1 cellular context compared by ENCODE assay signal in the genomic region with DNA sequence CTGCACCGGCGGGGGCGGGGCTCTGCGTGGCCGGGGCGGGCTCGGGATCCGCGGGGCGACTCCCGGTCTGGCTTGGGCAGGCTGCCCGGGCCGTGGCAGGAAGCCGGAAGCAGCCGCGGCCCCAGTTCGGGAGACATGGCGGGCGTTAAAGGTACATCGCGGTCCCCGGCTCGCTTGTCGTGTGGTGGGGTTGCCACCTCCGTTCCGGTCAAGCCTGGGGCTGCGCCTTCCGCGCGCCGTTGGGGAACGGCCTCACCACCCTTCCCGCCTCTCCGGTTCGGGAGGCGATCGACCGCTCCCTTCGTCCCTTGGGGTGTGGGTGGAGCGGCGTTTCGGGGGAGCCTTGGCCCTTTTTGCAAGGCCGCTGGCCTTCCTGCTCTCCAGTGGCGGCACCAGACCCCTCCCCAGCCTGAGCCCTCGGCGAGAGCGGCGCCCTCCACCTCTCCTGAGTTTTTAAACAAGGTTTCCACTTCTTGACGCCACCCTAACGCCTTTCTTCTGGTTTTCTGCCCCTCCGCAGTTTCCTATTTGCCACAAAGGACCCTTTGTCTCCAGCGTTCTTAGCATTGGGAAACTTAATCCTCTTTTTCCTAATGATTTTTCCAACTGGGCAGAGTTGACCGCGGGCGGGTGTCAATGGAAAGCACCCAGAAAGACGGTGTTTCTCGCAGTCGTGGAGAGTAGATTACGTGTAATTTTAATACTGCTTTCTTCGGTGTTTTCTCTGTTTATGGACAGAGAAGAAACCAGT.
TF ChIP-seq lines count a peak whose summit lies in the region.

A gene with protein sequence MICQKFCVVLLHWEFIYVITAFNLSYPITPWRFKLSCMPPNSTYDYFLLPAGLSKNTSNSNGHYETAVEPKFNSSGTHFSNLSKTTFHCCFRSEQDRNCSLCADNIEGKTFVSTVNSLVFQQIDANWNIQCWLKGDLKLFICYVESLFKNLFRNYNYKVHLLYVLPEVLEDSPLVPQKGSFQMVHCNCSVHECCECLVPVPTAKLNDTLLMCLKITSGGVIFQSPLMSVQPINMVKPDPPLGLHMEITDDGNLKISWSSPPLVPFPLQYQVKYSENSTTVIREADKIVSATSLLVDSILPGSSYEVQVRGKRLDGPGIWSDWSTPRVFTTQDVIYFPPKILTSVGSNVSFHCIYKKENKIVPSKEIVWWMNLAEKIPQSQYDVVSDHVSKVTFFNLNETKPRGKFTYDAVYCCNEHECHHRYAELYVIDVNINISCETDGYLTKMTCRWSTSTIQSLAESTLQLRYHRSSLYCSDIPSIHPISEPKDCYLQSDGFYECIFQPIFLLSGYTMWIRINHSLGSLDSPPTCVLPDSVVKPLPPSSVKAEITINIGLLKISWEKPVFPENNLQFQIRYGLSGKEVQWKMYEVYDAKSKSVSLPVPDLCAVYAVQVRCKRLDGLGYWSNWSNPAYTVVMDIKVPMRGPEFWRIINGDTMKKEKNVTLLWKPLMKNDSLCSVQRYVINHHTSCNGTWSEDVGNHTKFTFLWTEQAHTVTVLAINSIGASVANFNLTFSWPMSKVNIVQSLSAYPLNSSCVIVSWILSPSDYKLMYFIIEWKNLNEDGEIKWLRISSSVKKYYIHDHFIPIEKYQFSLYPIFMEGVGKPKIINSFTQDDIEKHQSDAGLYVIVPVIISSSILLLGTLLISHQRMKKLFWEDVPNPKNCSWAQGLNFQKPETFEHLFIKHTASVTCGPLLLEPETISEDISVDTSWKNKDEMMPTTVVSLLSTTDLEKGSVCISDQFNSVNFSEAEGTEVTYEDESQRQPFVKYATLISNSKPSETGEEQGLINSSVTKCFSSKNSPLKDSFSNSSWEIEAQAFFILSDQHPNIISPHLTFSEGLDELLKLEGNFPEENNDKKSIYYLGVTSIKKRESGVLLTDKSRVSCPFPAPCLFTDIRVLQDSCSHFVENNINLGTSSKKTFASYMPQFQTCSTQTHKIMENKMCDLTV (plus strand): TSS at position 79 of the 751 bp plus-strand sequence. CDS start 144,898 bp downstream, outside the sequence.
Gene LEPROT, plus strand, starts transcription at position 79 of the 751 bp plus-strand sequence. Its CDS starts 57 bp downstream, at position 136.

TF ChIP-seq in K562, 482 proteins besides CTCF, POLR2A, EP300 and RAD21 (continued from another document):
- TF ChIP-seq VEZF1 (CRISPR knock-in tag; IDR thresholded peaks at IDR 0.05) (peak; percentile 46; the same call in 1 of the 2 replicates), NFIX (CRISPR knock-in tag; IDR thresholded peaks at IDR 0.05; ENCODE audit: low read depth) (no peak), GABPB1 (CRISPR knock-in tag; IDR thresholded peaks at IDR 0.05) (peak; percentile 88), ZNF174 (CRISPR knock-in tag; IDR thresholded peaks at IDR 0.05) (no peak)
